Comparison of ENCODE assay signal across 9 cellular contexts in genomic region chr4:166735553-166735952, GRCh38.
"Had no signal": no experiment of that assay in that cellular context is flagged by ENCODE, and none has a peak within 500 bp of the region (broad histone marks: within the 10 kb centered on the region; RNA-seq: fewer than 3 reads in every experiment).

No MANE protein-coding gene starts in this region.

- H3K27ac ChIP-seq: HL-60, KMS-11 had no signal

- DNase-seq: GOT3, H9, HCEC 1CT, KBM-7 had no signal

- H3K9me3 Mint-ChIP-seq: H9 had no signal

- H3K36me3 Mint-ChIP-seq: IgD-negative memory B cell had no signal

- H3K4me2 ChIP-seq: KMS-11 had no signal

- FAIRE-seq: H54, HepG2 had no signal

- H3K9ac ChIP-seq: KMS-11 had no signal

- ATAC-seq: HepG2 had no signal

- H3K27ac Mint-ChIP-seq: H9, IgD-negative memory B cell had no signal
